ENCODE assay signal across 1 cellular context in genomic region chr2:139916822-139917221, GRCh38.
TF ChIP-seq lines count a peak whose summit lies in the region.

No MANE protein-coding gene starts in this region.

TF ChIP-seq in HepG2, 621 proteins besides CTCF, POLR2A, EP300 and RAD21:
- TF ChIP-seq CENPX (CRISPR knock-in tag; IDR thresholded peaks at IDR 0.05) (no peak), WIZ (CRISPR knock-in tag; IDR thresholded peaks at IDR 0.05) (no peak), MAFG (CRISPR knock-in tag; IDR thresholded peaks at IDR 0.05) (no peak), ELF4 (CRISPR knock-in tag; IDR thresholded peaks at IDR 0.05; ENCODE audit: borderline replicate concordance) (no peak), NR2C2 (CRISPR knock-in tag; IDR thresholded peaks at IDR 0.05; ENCODE audit: borderline replicate concordance) (no peak), STAG1 (CRISPR knock-in tag; IDR thresholded peaks at IDR 0.05) (peak; percentile 22; the same call in 1 of the 2 replicates), NR0B2 (CRISPR knock-in tag; IDR thresholded peaks at IDR 0.05) (no peak), MAF1 (CRISPR knock-in tag; IDR thresholded peaks at IDR 0.05; ENCODE audit: borderline replicate concordance) (no peak)
